9 cellular contexts compared by ENCODE assay signal in genomic region chr1:220879090-220879508, GRCh38. TPM values are rescaled to one million over a fixed set of nuclear protein-coding genes. Genes with fewer than 3 reads are reported as not detected.
DNase-seq lines count a peak whose midpoint lies in the region; ATAC-seq and TF ChIP-seq lines count a peak whose summit lies in the region.
"Had no signal": no experiment of that assay in that cellular context is flagged by ENCODE, and none has a peak within 500 bp of the region (broad histone marks: within the 10 kb centered on the region; RNA-seq: fewer than 3 reads in every experiment).

Gene HLX, plus strand, starts transcription at chr1:220879443. Its CDS starts 415 bp downstream, at chr1:220879858.

- H3K27ac ChIP-seq in VCaP, result peak within 1 kb of the TSS; percentile 66
- H3K27ac ChIP-seq in esophagus (ENCODE audit: low read depth in 2 of 2, low read length in 1 of 2), result peak within 1 kb of the TSS; percentile 80 to 82
- peak within 1 kb of the TSS; percentile 29 for H3K27ac ChIP-seq in mesodermal cell (ENCODE audit: low read depth, low read length, severe bottlenecking)
- H3K27ac ChIP-seq in thoracic aorta, result peak within 1 kb of the TSS; percentile 81

- H3K4me3 ChIP-seq in esophagus (ENCODE audit: low read depth in 1 of 2, low read length in 2 of 2) (peak within 1 kb of the TSS; percentile 59 to 60), mesodermal cell (ENCODE audit: extremely low read depth, insufficient read depth, low read length, poor library complexity, severe bottlenecking) (peak within 1 kb of the TSS; percentile 59), thoracic aorta (peak within 1 kb of the TSS; percentile 89)

- H3K4me1 ChIP-seq in esophagus (ENCODE audit: control insufficient read depth in 2 of 2, insufficient read depth in 2 of 2, low read length in 1 of 2), result peaks cover 3 to 9% of the 10 kb centered on the region in 2 donors
- H3K4me1 ChIP-seq in mesodermal cell (ENCODE audit: control insufficient read depth, insufficient read depth, low read length, poor library complexity, severe bottlenecking), result peaks cover 36% of the 10 kb centered on the region
- peaks cover 0 to 23% of the 10 kb centered on the region in 2 donors for H3K4me1 ChIP-seq in thoracic aorta (ENCODE audit: control insufficient read depth in 1 of 2, low read depth in 2 of 2)

- H3K36me3 ChIP-seq in esophagus (ENCODE audit: control insufficient read depth in 2 of 2, insufficient read depth in 2 of 2, low read length in 1 of 2) (peaks cover 0 to 3% of the 10 kb centered on the region in 2 donors), mesodermal cell (ENCODE audit: control insufficient read depth, insufficient read depth, low read length) (no peaks in the 10 kb centered on the region), thoracic aorta (no peaks in the 10 kb centered on the region)

- ATAC-seq in GM21723 (IDR thresholded peaks at IDR 0.05; ENCODE audit: unreplicated experiment), result peak; percentile 62
- peak; percentile 79 for ATAC-seq in thoracic aorta (ENCODE audit: insufficient number of reproducible peaks, low FRiP score, low read depth)

- TF ChIP-seq CTCF in VCaP (conservative IDR thresholded peaks at IDR 0.05), result no peak
- no peak for TF ChIP-seq CTCF in thoracic aorta (IDR thresholded peaks at IDR 0.05)

- WGBS in esophagus, 2 donors, result 0 to 2% methylated on average over 24 of the region's 24 CpGs
- WGBS in mesodermal cell (ENCODE audit: insufficient coverage in 2 of 2), 2 experiments, result 1% methylated on average over 10 to 16 of the region's 24 CpGs

- H3K27me3 ChIP-seq in esophagus (ENCODE audit: control insufficient read depth in 1 of 2, insufficient read depth in 2 of 2, low read length in 2 of 2) (peaks cover 0 to 11% of the 10 kb centered on the region in 2 donors), thoracic aorta (replicated peaks; ENCODE audit: insufficient read depth) (no peaks in the 10 kb centered on the region)

- in situ Hi-C loops in KBM-7 (cut with MboI; ENCODE audit: low pct_unique_long_range_greater_than_20kb, low sequenced_read_pairs), result no loop called here

- DNase-seq in NCI-H1092 treated with DMSO at 0.1 percent for 48 hours (lab: John Stamatoyannopoulos, UW) (peak; percentile 34), NCI-H1092 (lab: John Stamatoyannopoulos, UW) (no peak), KBM-7 (peak; percentile 96), thoracic aorta (ENCODE audit: low spot score) (peak; percentile 77)
- DNase-seq: DND-41 had no signal

- H3K9me3 ChIP-seq in esophagus (ENCODE audit: control insufficient read depth in 2 of 2, insufficient read depth in 1 of 2, low read depth in 1 of 2, low read length in 1 of 2), result no peaks in the 10 kb centered on the region
- H3K9me3 ChIP-seq in mesodermal cell (ENCODE audit: control insufficient read depth, low read length), result no peaks in the 10 kb centered on the region
- no peaks in the 10 kb centered on the region for H3K9me3 ChIP-seq in thoracic aorta

RNA-seq across cellular contexts. Expression of gene HLX, which starts in this region (rescaled TPM):
- 1 to 10 TPM; 1.4 to 1.8 TPM for polyA plus RNA-seq in esophagus
- 9.6 TPM for polyA plus RNA-seq in mesodermal cell (2013, experiment 1 of 2)
- 13.6 TPM for polyA plus RNA-seq in mesodermal cell (2013, experiment 2 of 2)
- total RNA-seq in thoracic aorta, result 10 to 100 TPM; 11.0 to 33.5 TPM

Comparison
In these comparisons a context has a peak if more than half of its experiments do, and no peak if none do; other contexts are left out.
1. H3K27ac ChIP-seq: peak in every context shown above with its lines; median percentile 81 in esophagus; 81 in thoracic aorta; 66 in VCaP; 29 in mesodermal cell.